Comparison of ENCODE assay signal across 1 cellular context in the genomic region with DNA sequence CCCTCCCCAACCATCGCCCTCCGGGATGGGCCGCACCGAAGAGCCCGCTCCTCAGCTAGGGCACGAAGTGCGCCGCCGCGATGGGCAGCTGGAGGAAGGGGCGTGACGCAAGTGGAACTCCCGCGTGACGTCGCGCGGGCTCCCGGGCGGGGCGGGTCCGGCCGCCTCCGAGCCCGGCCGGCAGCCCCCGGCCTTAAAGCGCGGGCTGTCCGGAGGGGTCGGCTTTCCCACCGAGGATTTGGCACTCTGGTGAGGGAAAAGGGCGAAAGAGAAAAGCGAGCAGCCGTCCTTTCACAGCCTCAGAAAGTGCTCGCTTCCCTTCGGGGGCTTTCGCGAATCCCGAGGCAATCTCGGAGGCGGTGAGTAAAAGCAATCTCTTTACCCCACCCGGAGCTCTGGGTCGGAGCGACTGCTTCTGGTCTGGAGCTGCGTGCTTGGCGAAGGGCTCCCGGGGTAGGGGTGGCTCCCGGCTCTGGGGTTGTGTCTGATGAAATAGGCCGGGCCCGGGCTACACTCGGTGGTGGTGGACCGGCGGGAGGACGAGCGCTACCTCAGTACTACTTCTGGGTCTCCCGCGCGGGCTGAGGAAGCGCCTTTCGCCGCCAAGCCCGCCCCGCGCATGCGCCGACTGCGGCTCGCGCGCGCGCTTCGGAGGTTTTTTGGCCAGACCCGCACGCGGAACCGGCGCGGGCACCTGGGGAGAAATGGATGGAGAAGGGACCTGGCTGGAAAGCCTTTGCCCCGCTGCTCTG.
TF ChIP-seq lines count a peak whose summit lies in the region.

A gene (plus strand): TSS at position 123 of the 752 bp plus-strand sequence. CDS start 3,524 bp downstream, outside the sequence.

TF ChIP-seq in HEK293, 187 proteins besides CTCF, POLR2A, EP300 and RAD21 (continued from another document):
- no peak for TF ChIP-seq ZNF292 (tag by site-specific recombination; IDR thresholded peaks at IDR 0.05; ENCODE audit: borderline replicate concordance, low read depth)
- peak; percentile 49; the same call in 1 of the 2 replicates for TF ChIP-seq GFI1B (tag by site-specific recombination; IDR thresholded peaks at IDR 0.05)
- TF ChIP-seq ZNF214 (tag by site-specific recombination; IDR thresholded peaks at IDR 0.05; ENCODE audit: borderline replicate concordance): no peak
- TF ChIP-seq, protein P1, sequence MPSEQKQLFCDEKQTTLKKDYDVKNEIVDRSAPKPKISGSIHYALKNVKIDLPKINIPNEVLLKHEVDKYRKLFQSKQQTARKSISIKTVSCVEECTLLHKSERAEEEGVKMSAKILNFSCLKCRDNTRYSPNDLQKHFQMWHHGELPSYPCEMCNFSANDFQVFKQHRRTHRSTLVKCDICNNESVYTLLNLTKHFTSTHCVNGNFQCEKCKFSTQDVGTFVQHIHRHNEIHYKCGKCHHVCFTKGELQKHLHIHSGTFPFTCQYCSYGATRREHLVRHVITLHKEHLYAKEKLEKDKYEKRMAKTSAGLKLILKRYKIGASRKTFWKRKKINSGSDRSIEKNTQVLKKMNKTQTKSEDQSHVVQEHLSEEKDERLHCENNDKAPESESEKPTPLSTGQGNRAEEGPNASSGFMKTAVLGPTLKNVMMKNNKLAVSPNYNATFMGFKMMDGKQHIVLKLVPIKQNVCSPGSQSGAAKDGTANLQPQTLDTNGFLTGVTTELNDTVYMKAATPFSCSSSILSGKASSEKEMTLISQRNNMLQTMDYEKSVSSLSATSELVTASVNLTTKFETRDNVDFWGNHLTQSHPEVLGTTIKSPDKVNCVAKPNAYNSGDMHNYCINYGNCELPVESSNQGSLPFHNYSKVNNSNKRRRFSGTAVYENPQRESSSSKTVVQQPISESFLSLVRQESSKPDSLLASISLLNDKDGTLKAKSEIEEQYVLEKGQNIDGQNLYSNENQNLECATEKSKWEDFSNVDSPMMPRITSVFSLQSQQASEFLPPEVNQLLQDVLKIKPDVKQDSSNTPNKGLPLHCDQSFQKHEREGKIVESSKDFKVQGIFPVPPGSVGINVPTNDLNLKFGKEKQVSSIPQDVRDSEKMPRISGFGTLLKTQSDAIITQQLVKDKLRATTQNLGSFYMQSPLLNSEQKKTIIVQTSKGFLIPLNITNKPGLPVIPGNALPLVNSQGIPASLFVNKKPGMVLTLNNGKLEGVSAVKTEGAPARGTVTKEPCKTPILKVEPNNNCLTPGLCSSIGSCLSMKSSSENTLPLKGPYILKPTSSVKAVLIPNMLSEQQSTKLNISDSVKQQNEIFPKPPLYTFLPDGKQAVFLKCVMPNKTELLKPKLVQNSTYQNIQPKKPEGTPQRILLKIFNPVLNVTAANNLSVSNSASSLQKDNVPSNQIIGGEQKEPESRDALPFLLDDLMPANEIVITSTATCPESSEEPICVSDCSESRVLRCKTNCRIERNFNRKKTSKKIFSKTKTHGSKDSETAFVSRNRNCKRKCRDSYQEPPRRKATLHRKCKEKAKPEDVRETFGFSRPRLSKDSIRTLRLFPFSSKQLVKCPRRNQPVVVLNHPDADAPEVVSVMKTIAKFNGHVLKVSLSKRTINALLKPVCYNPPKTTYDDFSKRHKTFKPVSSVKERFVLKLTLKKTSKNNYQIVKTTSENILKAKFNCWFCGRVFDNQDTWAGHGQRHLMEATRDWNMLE (tag by site-specific recombination; conservative IDR thresholded peaks at IDR 0.05; ENCODE audit: low read depth): no peak
- TF ChIP-seq, protein P2, sequence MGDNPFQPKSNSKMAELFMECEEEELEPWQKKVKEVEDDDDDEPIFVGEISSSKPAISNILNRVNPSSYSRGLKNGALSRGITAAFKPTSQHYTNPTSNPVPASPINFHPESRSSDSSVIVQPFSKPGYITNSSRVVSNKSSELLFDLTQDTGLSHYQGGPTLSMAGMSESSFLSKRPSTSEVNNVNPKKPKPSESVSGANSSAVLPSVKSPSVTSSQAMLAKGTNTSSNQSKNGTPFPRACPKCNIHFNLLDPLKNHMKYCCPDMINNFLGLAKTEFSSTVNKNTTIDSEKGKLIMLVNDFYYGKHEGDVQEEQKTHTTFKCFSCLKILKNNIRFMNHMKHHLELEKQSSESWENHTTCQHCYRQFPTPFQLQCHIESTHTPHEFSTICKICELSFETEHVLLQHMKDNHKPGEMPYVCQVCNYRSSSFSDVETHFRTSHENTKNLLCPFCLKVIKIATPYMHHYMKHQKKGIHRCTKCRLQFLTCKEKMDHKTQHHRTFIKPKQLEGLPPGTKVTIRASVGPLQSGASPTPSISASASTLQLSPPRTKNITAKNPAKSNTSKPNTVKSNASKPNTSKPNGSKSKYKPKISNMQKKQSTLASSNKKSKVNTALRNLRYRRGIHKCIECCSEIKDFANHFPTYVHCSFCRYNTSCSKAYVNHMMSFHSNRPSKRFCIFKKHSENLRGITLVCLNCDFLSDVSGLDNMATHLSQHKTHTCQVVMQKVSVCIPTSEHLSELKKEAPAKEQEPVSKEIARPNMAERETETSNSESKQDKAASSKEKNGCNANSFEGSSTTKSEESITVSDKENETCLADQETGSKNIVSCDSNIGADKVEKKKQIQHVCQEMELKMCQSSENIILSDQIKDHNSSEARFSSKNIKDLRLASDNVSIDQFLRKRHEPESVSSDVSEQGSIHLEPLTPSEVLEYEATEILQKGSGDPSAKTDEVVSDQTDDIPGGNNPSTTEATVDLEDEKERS (tag by site-specific recombination; IDR thresholded peaks at IDR 0.05): no peak
- TF ChIP-seq ZSCAN16 (tag by site-specific recombination; IDR thresholded peaks at IDR 0.05): no peak
- TF ChIP-seq ZNF596 (tag by site-specific recombination; IDR thresholded peaks at IDR 0.05): no peak
- TF ChIP-seq SCRT2 (tag by site-specific recombination; IDR thresholded peaks at IDR 0.05): no peak
- peak; percentile 12; the same call in 1 of the 2 replicates for TF ChIP-seq ZNF391 (tag by site-specific recombination; IDR thresholded peaks at IDR 0.05; ENCODE audit: borderline replicate concordance, low read depth)
- TF ChIP-seq, protein P3, sequence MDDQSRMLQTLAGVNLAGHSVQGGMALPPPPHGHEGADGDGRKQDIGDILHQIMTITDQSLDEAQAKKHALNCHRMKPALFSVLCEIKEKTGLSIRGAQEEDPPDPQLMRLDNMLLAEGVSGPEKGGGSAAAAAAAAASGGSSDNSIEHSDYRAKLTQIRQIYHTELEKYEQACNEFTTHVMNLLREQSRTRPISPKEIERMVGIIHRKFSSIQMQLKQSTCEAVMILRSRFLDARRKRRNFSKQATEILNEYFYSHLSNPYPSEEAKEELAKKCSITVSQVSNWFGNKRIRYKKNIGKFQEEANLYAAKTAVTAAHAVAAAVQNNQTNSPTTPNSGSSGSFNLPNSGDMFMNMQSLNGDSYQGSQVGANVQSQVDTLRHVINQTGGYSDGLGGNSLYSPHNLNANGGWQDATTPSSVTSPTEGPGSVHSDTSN (CRISPR knock-in tag; IDR thresholded peaks at IDR 0.05): no peak
- TF ChIP-seq BCL11B (tag by site-specific recombination; IDR thresholded peaks at IDR 0.05; ENCODE audit: low read depth): peak; percentile 73; the same call in 1 of the 2 replicates
- no peak for TF ChIP-seq ZNF184 (tag by site-specific recombination; IDR thresholded peaks at IDR 0.05)
- TF ChIP-seq ZNF623 (tag by site-specific recombination; IDR thresholded peaks at IDR 0.05): no peak; the same call in 1 of the 2 replicates
- peak; percentile 25; the same call in 1 of the 2 replicates for TF ChIP-seq ZNF660 (tag by site-specific recombination; IDR thresholded peaks at IDR 0.05)
- TF ChIP-seq ZNF791 (tag by site-specific recombination; IDR thresholded peaks at IDR 0.05): no peak
- peak; percentile 55 for TF ChIP-seq ZXDB (tag by site-specific recombination; IDR thresholded peaks at IDR 0.05)
- TF ChIP-seq, protein P4, sequence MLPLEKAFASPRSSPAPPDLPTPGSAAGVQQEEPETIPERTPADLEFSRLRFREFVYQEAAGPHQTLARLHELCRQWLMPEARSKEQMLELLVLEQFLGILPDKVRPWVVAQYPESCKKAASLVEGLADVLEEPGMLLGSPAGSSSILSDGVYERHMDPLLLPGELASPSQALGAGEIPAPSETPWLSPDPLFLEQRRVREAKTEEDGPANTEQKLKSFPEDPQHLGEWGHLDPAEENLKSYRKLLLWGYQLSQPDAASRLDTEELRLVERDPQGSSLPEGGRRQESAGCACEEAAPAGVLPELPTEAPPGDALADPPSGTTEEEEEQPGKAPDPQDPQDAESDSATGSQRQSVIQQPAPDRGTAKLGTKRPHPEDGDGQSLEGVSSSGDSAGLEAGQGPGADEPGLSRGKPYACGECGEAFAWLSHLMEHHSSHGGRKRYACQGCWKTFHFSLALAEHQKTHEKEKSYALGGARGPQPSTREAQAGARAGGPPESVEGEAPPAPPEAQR (tag by site-specific recombination; IDR thresholded peaks at IDR 0.05): no peak
- TF ChIP-seq, protein P5, sequence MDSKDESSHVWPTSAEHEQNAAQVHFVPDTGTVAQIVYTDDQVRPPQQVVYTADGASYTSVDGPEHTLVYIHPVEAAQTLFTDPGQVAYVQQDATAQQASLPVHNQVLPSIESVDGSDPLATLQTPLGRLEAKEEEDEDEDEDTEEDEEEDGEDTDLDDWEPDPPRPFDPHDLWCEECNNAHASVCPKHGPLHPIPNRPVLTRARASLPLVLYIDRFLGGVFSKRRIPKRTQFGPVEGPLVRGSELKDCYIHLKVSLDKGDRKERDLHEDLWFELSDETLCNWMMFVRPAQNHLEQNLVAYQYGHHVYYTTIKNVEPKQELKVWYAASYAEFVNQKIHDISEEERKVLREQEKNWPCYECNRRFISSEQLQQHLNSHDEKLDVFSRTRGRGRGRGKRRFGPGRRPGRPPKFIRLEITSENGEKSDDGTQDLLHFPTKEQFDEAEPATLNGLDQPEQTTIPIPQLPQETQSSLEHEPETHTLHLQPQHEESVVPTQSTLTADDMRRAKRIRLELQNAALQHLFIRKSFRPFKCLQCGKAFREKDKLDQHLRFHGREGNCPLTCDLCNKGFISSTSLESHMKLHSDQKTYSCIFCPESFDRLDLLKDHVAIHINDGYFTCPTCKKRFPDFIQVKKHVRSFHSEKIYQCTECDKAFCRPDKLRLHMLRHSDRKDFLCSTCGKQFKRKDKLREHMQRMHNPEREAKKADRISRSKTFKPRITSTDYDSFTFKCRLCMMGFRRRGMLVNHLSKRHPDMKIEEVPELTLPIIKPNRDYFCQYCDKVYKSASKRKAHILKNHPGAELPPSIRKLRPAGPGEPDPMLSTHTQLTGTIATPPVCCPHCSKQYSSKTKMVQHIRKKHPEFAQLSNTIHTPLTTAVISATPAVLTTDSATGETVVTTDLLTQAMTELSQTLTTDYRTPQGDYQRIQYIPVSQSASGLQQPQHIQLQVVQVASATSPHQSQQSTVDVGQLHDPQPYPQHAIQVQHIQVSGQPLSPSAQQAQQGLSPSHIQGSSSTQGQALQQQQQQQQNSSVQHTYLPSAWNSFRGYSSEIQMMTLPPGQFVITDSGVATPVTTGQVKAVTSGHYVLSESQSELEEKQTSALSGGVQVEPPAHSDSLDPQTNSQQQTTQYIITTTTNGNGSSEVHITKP (tag by site-specific recombination; IDR thresholded peaks at IDR 0.05): peak; percentile 43
- no peak for TF ChIP-seq ZNF785 (tag by site-specific recombination; IDR thresholded peaks at IDR 0.05)
- no peak for TF ChIP-seq ZNF324 (tag by site-specific recombination; IDR thresholded peaks at IDR 0.05)
- peak; percentile 75 for TF ChIP-seq PRDM1 (tag by site-specific recombination; IDR thresholded peaks at IDR 0.05)
- 0 out of 2 replicates have a peak, but pooled peaks have one; percentile 18 for TF ChIP-seq ZNF600 (tag by site-specific recombination; IDR thresholded peaks at IDR 0.05)
- peak; percentile 11; the same call in 1 of the 2 replicates for TF ChIP-seq ZNF843 (tag by site-specific recombination; IDR thresholded peaks at IDR 0.05)
- peak; percentile 20; the same call in 1 of the 2 replicates for TF ChIP-seq GLIS1 (tag by site-specific recombination; IDR thresholded peaks at IDR 0.05)
- TF ChIP-seq IKZF3 (tag by site-specific recombination; IDR thresholded peaks at IDR 0.05): peak; percentile 52; the same call in 1 of the 2 replicates
- no peak for TF ChIP-seq ZNF529 (tag by site-specific recombination; IDR thresholded peaks at IDR 0.05; ENCODE audit: insufficient replicate concordance)
- peak; percentile 86; the same call in 1 of the 2 replicates for TF ChIP-seq ZBTB1 (tag by site-specific recombination; IDR thresholded peaks at IDR 0.05)
- no peak for TF ChIP-seq ZNF16 (tag by site-specific recombination; IDR thresholded peaks at IDR 0.05; ENCODE audit: low read depth)
- no peak for TF ChIP-seq ZNF701 (tag by site-specific recombination; IDR thresholded peaks at IDR 0.05)
- TF ChIP-seq ZNF561 (tag by site-specific recombination; IDR thresholded peaks at IDR 0.05; ENCODE audit: borderline replicate concordance): peak; percentile 19; the same call in 1 of the 2 replicates
- TF ChIP-seq BCL11A (tag by site-specific recombination; IDR thresholded peaks at IDR 0.05; ENCODE audit: low read depth): 0 out of 2 replicates have a peak, but pooled peaks have one; percentile 33
- 0 out of 2 replicates have a peak, but pooled peaks have one; percentile 26 for TF ChIP-seq SP2 (tag by site-specific recombination; IDR thresholded peaks at IDR 0.05)
- no peak for TF ChIP-seq ZNF350 (tag by site-specific recombination; IDR thresholded peaks at IDR 0.05)
- no peak for TF ChIP-seq GLI4 (tag by site-specific recombination; IDR thresholded peaks at IDR 0.05)
- no peak for TF ChIP-seq REPIN1 (tag by site-specific recombination; IDR thresholded peaks at IDR 0.05; ENCODE audit: low read depth)
- TF ChIP-seq, protein P6, sequence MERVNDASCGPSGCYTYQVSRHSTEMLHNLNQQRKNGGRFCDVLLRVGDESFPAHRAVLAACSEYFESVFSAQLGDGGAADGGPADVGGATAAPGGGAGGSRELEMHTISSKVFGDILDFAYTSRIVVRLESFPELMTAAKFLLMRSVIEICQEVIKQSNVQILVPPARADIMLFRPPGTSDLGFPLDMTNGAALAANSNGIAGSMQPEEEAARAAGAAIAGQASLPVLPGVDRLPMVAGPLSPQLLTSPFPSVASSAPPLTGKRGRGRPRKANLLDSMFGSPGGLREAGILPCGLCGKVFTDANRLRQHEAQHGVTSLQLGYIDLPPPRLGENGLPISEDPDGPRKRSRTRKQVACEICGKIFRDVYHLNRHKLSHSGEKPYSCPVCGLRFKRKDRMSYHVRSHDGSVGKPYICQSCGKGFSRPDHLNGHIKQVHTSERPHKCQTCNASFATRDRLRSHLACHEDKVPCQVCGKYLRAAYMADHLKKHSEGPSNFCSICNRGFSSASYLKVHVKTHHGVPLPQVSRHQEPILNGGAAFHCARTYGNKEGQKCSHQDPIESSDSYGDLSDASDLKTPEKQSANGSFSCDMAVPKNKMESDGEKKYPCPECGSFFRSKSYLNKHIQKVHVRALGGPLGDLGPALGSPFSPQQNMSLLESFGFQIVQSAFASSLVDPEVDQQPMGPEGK (tag by site-specific recombination; IDR thresholded peaks at IDR 0.05): peak; percentile 66; the same call in 1 of the 2 replicates
